23 cellular contexts compared by ENCODE assay signal in genomic region chr16:89900885-89901284, GRCh38.
"Had no signal": no experiment of that assay in that cellular context is flagged by ENCODE, and none has a peak within 500 bp of the region (broad histone marks: within the 10 kb centered on the region; RNA-seq: fewer than 3 reads in every experiment).

No MANE protein-coding gene starts in this region.

- ATAC-seq: natural killer cell; sciatic nerve; stimulated activated memory B cell treated with anti-CD40 and anti-IgM and Interleukin-4, amounts not matched to agents 10 μg/mL and 1 μg/mL and 100 μg/mL, for 72 hours; stimulated activated naive CD8-positive, alpha-beta T cell treated with anti-CD3 and anti-CD28 coated beads, Interleukin-15, amount 100 ng/mL, for 72 hours had no signal

- H2AFZ ChIP-seq: hepatocyte, neural progenitor cell had no signal

- H3K27ac ChIP-seq: hepatocyte, left ventricle myocardium inferior, neural progenitor cell, ovary, right atrium auricular region, skin epidermis, tibial nerve, uterus had no signal

- H3K27ac Mint-ChIP-seq: mesothelial cell of epicardium; naive B cell; natural killer cell; neural progenitor cell; progenitor cell of endocrine pancreas; stimulated activated memory B cell treated with anti-CD40 and anti-IgM and Interleukin-4, amounts not matched to agents 10 μg/mL and 1 μg/mL and 100 μg/mL, for 72 hours; type B pancreatic cell had no signal

- H3K4me3 Mint-ChIP-seq: mesothelial cell of epicardium; naive B cell; natural killer cell; nephron progenitor cell; neural progenitor cell; stimulated activated memory B cell treated with anti-CD40 and anti-IgM and Interleukin-4, amounts not matched to agents 10 μg/mL and 1 μg/mL and 100 μg/mL, for 72 hours; stimulated activated naive CD8-positive, alpha-beta T cell treated with anti-CD3 and anti-CD28 coated beads, Interleukin-15, amount 100 ng/mL, for 72 hours; type B pancreatic cell had no signal

- H3K36me3 ChIP-seq: neural progenitor cell, uterus had no signal

- H3K9me3 ChIP-seq: left ventricle myocardium inferior, ovary, right atrium auricular region, tibial nerve, uterus had no signal

- H3K4me1 ChIP-seq: left ventricle myocardium inferior, neural progenitor cell, right atrium auricular region, tibial nerve, uterus had no signal

- H3K4me2 ChIP-seq: hepatocyte, neural progenitor cell had no signal

- H3K27me3 ChIP-seq: hepatocyte, neural progenitor cell, ovary, right atrium auricular region, tibial nerve, uterus had no signal

- H3K4me1 Mint-ChIP-seq: mesothelial cell of epicardium; neural progenitor cell; stimulated activated memory B cell treated with anti-CD40 and anti-IgM and Interleukin-4, amounts not matched to agents 10 μg/mL and 1 μg/mL and 100 μg/mL, for 72 hours had no signal

- DNase-seq: islet precursor cell; left ventricle myocardium inferior; mesendoderm; naive B cell; natural killer cell; nephron progenitor cell; stimulated activated CD4-positive, alpha-beta T cell treated with anti-CD3 and anti-CD28 coated beads, Interleukin-4, amount 100 ng/mL, for 24 hours; stimulated activated naive CD4-positive, alpha-beta T cell treated with Interleukin-2 at 50 U/mL for 16 hours; stimulated activated naive CD8-positive, alpha-beta T cell treated with anti-CD3 and anti-CD28 coated beads, Interleukin-15, amount 100 ng/mL, for 72 hours; substantia nigra; uterus had no signal

- H3K4me3 ChIP-seq: hepatocyte, left ventricle myocardium inferior, lung, neural progenitor cell, ovary, right atrium auricular region, skin epidermis, tibial nerve, uterus had no signal

- H3K9me3 Mint-ChIP-seq: mesothelial cell of epicardium; naive B cell; natural killer cell; nephron progenitor cell; neural progenitor cell; stimulated activated memory B cell treated with anti-CD40 and anti-IgM and Interleukin-4, amounts not matched to agents 10 μg/mL and 1 μg/mL and 100 μg/mL, for 72 hours; stimulated activated naive CD8-positive, alpha-beta T cell treated with anti-CD3 and anti-CD28 coated beads, Interleukin-15, amount 100 ng/mL, for 72 hours; type B pancreatic cell had no signal

- H3K9ac ChIP-seq: neural progenitor cell had no signal

- H3K27me3 Mint-ChIP-seq: naive B cell; progenitor cell of endocrine pancreas; stimulated activated memory B cell treated with anti-CD40 and anti-IgM and Interleukin-4, amounts not matched to agents 10 μg/mL and 1 μg/mL and 100 μg/mL, for 72 hours; stimulated activated naive CD8-positive, alpha-beta T cell treated with anti-CD3 and anti-CD28 coated beads, Interleukin-15, amount 100 ng/mL, for 72 hours; type B pancreatic cell had no signal
